ENCODE assay signal across 1 cellular context in the genomic region with DNA sequence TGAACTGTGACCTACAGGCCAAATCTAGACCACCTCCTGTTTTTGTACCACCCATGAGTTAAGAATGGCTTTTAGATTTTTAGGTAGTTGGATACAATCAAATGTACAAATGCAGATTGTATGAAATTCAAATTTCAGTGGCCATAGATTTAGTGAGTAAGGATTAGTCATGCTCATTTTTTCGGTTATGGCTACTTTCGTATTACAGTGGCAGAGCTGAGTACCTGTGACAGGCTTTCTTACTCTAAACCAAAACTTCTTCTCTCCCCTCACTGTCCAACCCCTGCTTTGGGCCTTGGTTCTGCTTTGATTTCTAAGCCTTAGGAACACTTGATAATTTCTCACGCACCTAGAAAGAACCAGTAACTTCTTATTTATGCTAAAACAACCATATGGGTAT.
TF ChIP-seq lines count a peak whose summit lies in the region.

No MANE protein-coding gene starts in this region.

TF ChIP-seq in WTC11, 78 proteins besides CTCF, POLR2A, EP300 and RAD21 (continued from another document):
- no peak for TF ChIP-seq AR (CRISPR knock-in tag; IDR thresholded peaks at IDR 0.05)
